10 cellular contexts compared by ENCODE assay signal in the genomic region with DNA sequence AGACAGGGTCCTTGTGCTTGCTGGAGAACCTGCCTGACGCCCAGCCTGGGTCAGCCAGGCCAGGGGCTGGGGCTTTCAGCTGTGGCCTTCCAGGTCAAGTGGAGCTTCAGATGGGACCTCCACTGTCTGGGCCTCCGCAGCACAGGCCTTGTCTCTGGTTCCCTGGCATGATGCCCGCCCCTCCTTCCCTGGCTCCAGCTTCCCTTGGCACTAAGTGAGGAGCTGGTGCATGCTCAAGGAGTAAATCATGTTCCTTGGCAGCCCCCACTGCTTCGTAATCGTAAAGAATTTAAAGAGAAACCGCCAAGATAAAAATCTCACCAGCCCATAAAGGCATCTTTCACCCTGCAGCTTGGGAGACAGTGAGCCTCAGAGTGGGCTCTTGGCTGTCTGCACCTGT. TPM values are rescaled to one million over a fixed set of nuclear protein-coding genes. Genes with fewer than 3 reads are reported as not detected.
DNase-seq lines count a peak whose midpoint lies in the region; ATAC-seq and TF ChIP-seq lines count a peak whose summit lies in the region.
"Had no signal": no experiment of that assay in that cellular context is flagged by ENCODE, and none has a peak within 500 bp of the region (broad histone marks: within the 10 kb centered on the region; RNA-seq: fewer than 3 reads in every experiment).

No MANE protein-coding gene starts in this region.

- DNase-seq in H4 (ENCODE audit: low spot score) (peak; percentile 77), astrocyte of the spinal cord (ENCODE audit: low read depth, low spot score) (peak; percentile 91), kidney glomerular epithelial cell (lab: John Stamatoyannopoulos, UW) (peak; percentile 85), NCI-H1417 (lab: John Stamatoyannopoulos, UW) (no peak), NCI-H2107 (lab: John Stamatoyannopoulos, UW) (no peak)
- DNase-seq in stimulated activated CD4-positive, alpha-beta T cell treated with anti-CD3 and anti-CD28 coated beads, Interleukin-15, amount 100 ng/mL, for 24 hours: no peak
- DNase-seq: NCI-H1092 had no signal

- peak overlapping the region; percentile 83 for H3K27ac ChIP-seq in subcutaneous abdominal adipose tissue (ENCODE audit: low read depth, low read length)

- in situ Hi-C loops in astrocyte of the spinal cord (cut with HindIII; ENCODE audit: low sequenced_read_pairs): no loop called here

- H3K9ac ChIP-seq in subcutaneous abdominal adipose tissue (ENCODE audit: low read length in 5 of 5): peak overlapping the region in 3 of 5 donors; percentile 2 to 60 (median 11)

- no peaks in the 10 kb centered on the region for H3K36me3 ChIP-seq in subcutaneous abdominal adipose tissue (ENCODE audit: control insufficient read depth in 5 of 5, insufficient read depth in 5 of 5, low read length in 5 of 5)

- H3K4me1 ChIP-seq in subcutaneous abdominal adipose tissue (ENCODE audit: control insufficient read depth in 5 of 5, insufficient read depth in 5 of 5, low read length in 5 of 5): peaks cover 28 to 99% (median 80%) of the 10 kb centered on the region in 5 donors

- no peak for TF ChIP-seq CTCF in astrocyte of the spinal cord (IDR thresholded peaks at IDR 0.05; ENCODE audit: low read depth, low read length)

- no peaks in the 10 kb centered on the region for H3K27me3 ChIP-seq in subcutaneous abdominal adipose tissue (ENCODE audit: control insufficient read depth in 5 of 5, insufficient read depth in 4 of 5, low read length in 5 of 5)

- no peak for ATAC-seq in GM18868 (IDR thresholded peaks at IDR 0.05; ENCODE audit: unreplicated experiment)

- H3K9me3 ChIP-seq in subcutaneous abdominal adipose tissue (ENCODE audit: control insufficient read depth in 5 of 5, low read length in 5 of 5): no peaks in the 10 kb centered on the region

- H3K4me3 ChIP-seq in astrocyte of the spinal cord (ENCODE audit: low read depth, low read length) (no peak overlapping the region), subcutaneous abdominal adipose tissue (ENCODE audit: low read depth in 1 of 5, low read length in 5 of 5) (peak overlapping the region in 2 of 5 donors; percentile 10 to 36)

RNA-seq across cellular contexts. Expression of a gene that starts 8.9 kb away (rescaled TPM):
- total RNA-seq in H4 (2014; rRNA removed; shearing (Covaris generic)): 0.33 and 3.8 TPM in 2 replicates

RNA-seq across cellular contexts. Expression of a gene that starts 27.4 kb away (rescaled TPM):
- total RNA-seq in H4 (2014; rRNA removed; shearing (Covaris generic)): not detected in 2 replicates
- total RNA-seq: urinary bladder had no signal

RNA-seq across cellular contexts. Expression of a gene that starts 41.0 kb away (rescaled TPM):
- total RNA-seq in H4 (2014; rRNA removed; shearing (Covaris generic)): not detected in 2 replicates

Comparison
In these comparisons a context has a peak if more than half of its experiments do, and no peak if none do; other contexts are left out.
1. DNase-seq: peak in H4 (single experiment), astrocyte of the spinal cord (single experiment) and kidney glomerular epithelial cell (single experiment); none in NCI-H1417 (0 of 3), stimulated activated CD4-positive, alpha-beta T cell treated with anti-CD3 and anti-CD28 coated beads, Interleukin-15, amount 100 ng/mL, for 24 hours (single experiment) and NCI-H2107 (single experiment).